Comparison of ENCODE assay signal across 11 cellular contexts in the genomic region with DNA sequence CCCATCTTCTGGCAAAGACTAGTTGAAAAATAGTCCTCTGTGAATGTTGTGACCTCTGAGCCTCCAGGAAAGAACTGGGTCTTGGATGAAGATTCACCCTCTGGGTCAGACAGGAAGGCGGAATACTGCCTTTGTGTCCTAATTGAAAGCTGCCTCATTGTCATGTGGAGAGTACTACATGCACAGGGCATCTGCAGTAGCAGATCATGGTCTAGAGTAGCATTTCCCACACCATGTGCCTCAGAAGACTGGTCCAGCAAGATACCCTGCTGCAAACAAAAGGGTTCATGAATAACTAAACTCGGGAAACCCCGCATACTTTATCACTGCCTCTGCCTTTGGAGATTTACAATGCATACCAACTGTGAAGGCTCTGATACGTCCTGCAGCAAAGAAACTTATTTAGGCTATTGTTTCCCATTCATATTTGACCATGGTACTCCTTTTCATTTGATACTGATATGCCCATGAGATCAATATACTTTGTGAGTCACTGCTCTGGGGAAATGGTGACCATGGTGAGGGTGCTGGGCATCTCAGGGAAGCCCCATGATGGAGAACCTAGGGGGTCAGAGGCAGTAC. TPM values are rescaled to one million over a fixed set of nuclear protein-coding genes. Genes with fewer than 3 reads are reported as not detected.
DNase-seq lines count a peak whose midpoint lies in the region; ATAC-seq and TF ChIP-seq lines count a peak whose summit lies in the region.
"Had no signal": no experiment of that assay in that cellular context is flagged by ENCODE, and none has a peak within 500 bp of the region (broad histone marks: within the 10 kb centered on the region; RNA-seq: fewer than 3 reads in every experiment).

No MANE protein-coding gene starts in this region.

- H3K4me2 ChIP-seq in H9 (ENCODE audit: insufficient read depth, insufficient read length, low read length), result no peak overlapping the region

- H2BK120ac ChIP-seq in H9 (ENCODE audit: low read depth, low read length, poor library complexity, severe bottlenecking), result no peak overlapping the region

- no peaks in the 10 kb centered on the region for H3K27me3 Mint-ChIP-seq in CD4-positive, CD25-positive, alpha-beta regulatory T cell
- H3K27me3 Mint-ChIP-seq in natural killer cell (ENCODE audit: low read depth in 2 of 2), result no peaks in the 10 kb centered on the region
- H3K27me3 Mint-ChIP-seq in H9 (ENCODE audit: low read depth), result no peaks in the 10 kb centered on the region; the same call in 1 of the 2 replicates
- H3K27me3 Mint-ChIP-seq: activated B cell treated with CpG ODN at 0.5 μM for 24 hours had no signal

- H3K4me1 Mint-ChIP-seq in CD4-positive, CD25-positive, alpha-beta regulatory T cell, result peaks cover 20 to 47% (median 32%) of the 10 kb centered on the region in 4 donors
- peaks cover 72 to 75% of the 10 kb centered on the region in 2 donors for H3K4me1 Mint-ChIP-seq in natural killer cell
- H3K4me1 Mint-ChIP-seq in H9, result peaks cover 17 to 23% of the 10 kb centered on the region in 2 experiments

- H2BK15ac ChIP-seq in H9 (ENCODE audit: low read depth, low read length), result no peak overlapping the region

- H3K27ac Mint-ChIP-seq in CD4-positive, CD25-positive, alpha-beta regulatory T cell, result peak overlapping the region; percentile 2 to 59 (median 52)
- peak overlapping the region; percentile 96 to 99 for H3K27ac Mint-ChIP-seq in natural killer cell
- no peak overlapping the region; a peak in 1 of 7 replicates for H3K27ac Mint-ChIP-seq in H9

- no peaks in the 10 kb centered on the region for H3K79me1 ChIP-seq in H9 (ENCODE audit: insufficient read depth, low read depth, low read length, poor library complexity, severe bottlenecking)

- H4K20me1 ChIP-seq in H9 (ENCODE audit: control insufficient read depth, insufficient read depth, insufficient read length), result no peaks in the 10 kb centered on the region

- H3K27me3 ChIP-seq in CD4-positive, CD25-positive, alpha-beta regulatory T cell (ENCODE audit: control insufficient read depth, insufficient read depth, low read length), result no peaks in the 10 kb centered on the region
- H3K27me3 ChIP-seq in H9 (ENCODE audit: insufficient read depth, low read length), result no peaks in the 10 kb centered on the region

- no peaks in the 10 kb centered on the region for H3K36me3 ChIP-seq in CD4-positive, CD25-positive, alpha-beta regulatory T cell (ENCODE audit: control insufficient read depth, insufficient read depth, low read length)

- H3K4me1 ChIP-seq in CD4-positive, CD25-positive, alpha-beta regulatory T cell (ENCODE audit: control insufficient read depth, insufficient read depth, low read length, poor library complexity, severe bottlenecking), result peaks cover 52% of the 10 kb centered on the region
- peaks cover 6% of the 10 kb centered on the region for H3K4me1 ChIP-seq in H9 (ENCODE audit: insufficient read depth, low read length)

- H3K9me3 ChIP-seq in CD4-positive, CD25-positive, alpha-beta regulatory T cell (ENCODE audit: control insufficient read depth in 2 of 2, low read length in 2 of 2), result no peaks in the 10 kb centered on the region
- no peaks in the 10 kb centered on the region for H3K9me3 ChIP-seq in H9 (ENCODE audit: control insufficient read depth, low read depth, low read length)

- no peak overlapping the region for H4K5ac ChIP-seq in H9 (ENCODE audit: insufficient read length, low read depth, low read length)

- no peak overlapping the region for H2BK5ac ChIP-seq in H9 (ENCODE audit: insufficient read length, low read length)

- intact Hi-C loops in natural killer cell (cut with micrococcal nuclease) (loop anchor here (5.0 kb wide), 2 partner anchors 35 to 40 kb away; no protein-coding TSS in a partner anchor), sciatic nerve (cut with DNase I) (no loop called here)

- H3K9me3 Mint-ChIP-seq in CD4-positive, CD25-positive, alpha-beta regulatory T cell, result no peaks in the 10 kb centered on the region
- H3K9me3 Mint-ChIP-seq in natural killer cell (no peaks in the 10 kb centered on the region), H9 (no peaks in the 10 kb centered on the region)
- H3K9me3 Mint-ChIP-seq: activated B cell treated with CpG ODN at 0.5 μM for 24 hours had no signal

- H3K18ac ChIP-seq in H9 (ENCODE audit: insufficient read length, low read depth, low read length), result no peak overlapping the region

- no peak overlapping the region for H3K56ac ChIP-seq in H9 (ENCODE audit: insufficient read length, low read depth, low read length)

- H3K14ac ChIP-seq in H9 (ENCODE audit: insufficient read depth, low read length), result no peak overlapping the region

- no peak overlapping the region for H3K4me3 ChIP-seq in CD4-positive, CD25-positive, alpha-beta regulatory T cell (ENCODE audit: low read depth, low read length)

- H3K4me3 Mint-ChIP-seq in CD4-positive, CD25-positive, alpha-beta regulatory T cell, result peak overlapping the region in 3 of 4 donors; percentile 16 to 66 (median 41)
- H3K4me3 Mint-ChIP-seq in natural killer cell (peak overlapping the region; percentile 82), H9 (no peak overlapping the region)
- H3K4me3 Mint-ChIP-seq: activated B cell treated with CpG ODN at 0.5 μM for 24 hours had no signal

- no peaks in the 10 kb centered on the region for H3K79me2 ChIP-seq in H9 (ENCODE audit: insufficient read depth, low read length)

- H3K36me3 Mint-ChIP-seq in CD4-positive, CD25-positive, alpha-beta regulatory T cell, result peaks cover 11% of the 10 kb centered on the region
- no peaks in the 10 kb centered on the region for H3K36me3 Mint-ChIP-seq in natural killer cell
- no peaks in the 10 kb centered on the region for H3K36me3 Mint-ChIP-seq in H9 (ENCODE audit: insufficient read depth in 1 of 3, low read depth in 3 of 3)

- no peak overlapping the region for H2BK12ac ChIP-seq in H9 (ENCODE audit: insufficient read length, low read depth, low read length)

- H3K23ac ChIP-seq in H9 (ENCODE audit: insufficient read length, low read depth, low read length), result no peak overlapping the region

- no peak overlapping the region for H3T11ph ChIP-seq in H9 (ENCODE audit: low read length)

- no peak overlapping the region for H3K4ac ChIP-seq in H9 (ENCODE audit: low read depth, low read length)

- no peak overlapping the region for H4K8ac ChIP-seq in H9 (replicated peaks; ENCODE audit: insufficient read length, low read depth, low read length)

- H2BK20ac ChIP-seq in H9 (ENCODE audit: low read depth, low read length, poor library complexity, severe bottlenecking), result no peak overlapping the region

- H4K91ac ChIP-seq in H9 (ENCODE audit: insufficient read length, low read depth, low read length), result no peak overlapping the region

- DNase-seq in CD4-positive, CD25-positive, alpha-beta regulatory T cell, result no peak
- DNase-seq in MV-4-11 (lab: John Stamatoyannopoulos, UW), result peak; percentile 31
- DNase-seq in caudate nucleus (lab: John Stamatoyannopoulos, UW), result peak in 5 of 61 donors; percentile 15 to 26 (median 19)
- no peak for DNase-seq in natural killer cell
- DNase-seq in H9, result no peak
- DNase-seq in RKO (ENCODE audit: low spot score), result no peak
- DNase-seq in mucosa of gallbladder (ENCODE audit: low spot score), result no peak
- no peak for DNase-seq in sciatic nerve (ENCODE audit: low spot score)
- DNase-seq: activated B cell treated with CpG ODN at 0.5 μM for 24 hours; GDM1; stimulated activated CD8-positive, alpha-beta memory T cell treated with anti-CD3 and anti-CD28 coated beads, Interleukin-4, amount 100 ng/mL, for 48 hours had no signal

- no peaks in the 10 kb centered on the region for H3K23me2 ChIP-seq in H9 (ENCODE audit: insufficient read length, low read depth, low read length, poor library complexity, severe bottlenecking)

- no CpG with 5 or more reads among the region's 4 CpGs for WGBS in H9 (ENCODE audit: extremely low coverage, insufficient read length, low lambda C conversion rate)

- H2AFZ ChIP-seq in H9 (ENCODE audit: low read length), result no peak overlapping the region

- no peak overlapping the region for H2AK5ac ChIP-seq in H9 (ENCODE audit: insufficient read length, low read length)

- no peak for ATAC-seq in CD4-positive, CD25-positive, alpha-beta regulatory T cell (ENCODE audit: low read depth in 2 of 2)
- ATAC-seq in natural killer cell, result no peak
- ATAC-seq in sciatic nerve, result no peak

- no peak for TF ChIP-seq CTCF in natural killer cell (IDR thresholded peaks at IDR 0.05)
- TF ChIP-seq CTCF in H9 (conservative IDR thresholded peaks at IDR 0.05), result no peak

- H3K27ac ChIP-seq in CD4-positive, CD25-positive, alpha-beta regulatory T cell (ENCODE audit: insufficient read depth, low read length, poor library complexity, severe bottlenecking), result no peak overlapping the region
- H3K27ac ChIP-seq in caudate nucleus (ENCODE audit: low read depth, low read length) (peak overlapping the region; percentile 81), H9 (ENCODE audit: insufficient read length, low read depth, low read length) (no peak overlapping the region)

- no peak overlapping the region for H3K9ac ChIP-seq in H9 (ENCODE audit: extremely low read depth, insufficient read length, low read length)

RNA-seq across cellular contexts. Expression of a gene that starts 22.7 kb away (rescaled TPM):
- 3.6 TPM for total RNA-seq in CD4-positive, CD25-positive, alpha-beta regulatory T cell
- 1 to 10 TPM in 3 of 4 donors, under 1 TPM in 1; 0.68 to 3.7 (median 2.8) TPM for polyA plus RNA-seq in CD4-positive, CD25-positive, alpha-beta regulatory T cell
- total RNA-seq in natural killer cell (10 to 100 TPM; 10.4 to 28.2 (median 10.9) TPM), H9 (2021) (0.37 and 0.61 TPM in 2 replicates), mucosa of gallbladder (2.7 TPM), sciatic nerve (6.4 TPM)

RNA-seq across cellular contexts. Expression of a gene that starts 45.8 kb away (rescaled TPM):
- total RNA-seq in CD4-positive, CD25-positive, alpha-beta regulatory T cell, result 76.6 TPM
- polyA plus RNA-seq in CD4-positive, CD25-positive, alpha-beta regulatory T cell, result 10 to 100 TPM in 3 of 4 donors, 1 to 10 TPM in 1; 5.9 to 17.3 (median 12.1) TPM
- total RNA-seq in natural killer cell (100 to 1,000 TPM in 2 of 3 donors, 10 to 100 TPM in 1; 94.9 to 113 (median 102) TPM), H9 (2021) (62.2 and 64.4 TPM in 2 replicates), mucosa of gallbladder (47.2 TPM), sciatic nerve (27.4 TPM)

Comparison
In these comparisons a context has a peak if more than half of its experiments do, and no peak if none do; other contexts are left out.
1. H3K27ac Mint-ChIP-seq: peak in CD4-positive, CD25-positive, alpha-beta regulatory T cell (3 of 3) and natural killer cell (2 of 2); none in H9 (0 of 3).
2. H3K4me3 Mint-ChIP-seq: peak in CD4-positive, CD25-positive, alpha-beta regulatory T cell (3 of 4) and natural killer cell (single experiment); none in H9 (0 of 2).